ENCODE assay signal across 21 cellular contexts in genomic region chr9:81833563-81834345, GRCh38.
DNase-seq lines count a peak whose midpoint lies in the region; ATAC-seq and TF ChIP-seq lines count a peak whose summit lies in the region.
"Had no signal": no experiment of that assay in that cellular context is flagged by ENCODE, and none has a peak within 500 bp of the region (broad histone marks: within the 10 kb centered on the region; RNA-seq: fewer than 3 reads in every experiment).

No MANE protein-coding gene starts in this region.

- H3K4me3 Mint-ChIP-seq in T-helper 17 cell: no peak overlapping the region
- H3K4me3 Mint-ChIP-seq: activated CD4-positive, alpha-beta T cell treated with anti-CD3 and anti-CD28 coated beads, Interleukin-2, amount 10 ng/mL, durations not matched to agents 24 days and 14 days; activated naive CD4-positive, alpha-beta T cell treated with anti-CD3 and anti-CD28 coated beads, Interleukin-2, amount 10 ng/mL, durations not matched to agents 7 days and 5 days had no signal

- DNase-seq in AG10803 (ENCODE audit: low read depth): peak; percentile 36
- peak; percentile 64 for DNase-seq in RPMI7951 (ENCODE audit: low read depth)
- DNase-seq in fibroblast of peridontal ligament (ENCODE audit: extremely low read depth): peak; percentile 33
- no peak for DNase-seq in NCI-H2227 (lab: John Stamatoyannopoulos, UW; ENCODE audit: unreplicated experiment)
- DNase-seq in BE2C: no peak
- no peak for DNase-seq in T-helper 17 cell
- DNase-seq: activated CD4-positive, alpha-beta T cell treated with anti-CD3 and anti-CD28 coated beads, Interleukin-2, amount 10 ng/mL, durations not matched to agents 24 days and 14 days; activated naive CD4-positive, alpha-beta T cell treated with anti-CD3 and anti-CD28 coated beads, Interleukin-2, amount 10 ng/mL, durations not matched to agents 7 days and 5 days; effector memory CD4-positive, alpha-beta T cell; GF-D8; heart left ventricle; NCI-H446; SHP77 treated with DMSO at 0.1 percent for 48 hours; stimulated activated naive CD8-positive, alpha-beta T cell treated with anti-CD3 and anti-CD28 coated beads, Interleukin-15, Interleukin-2, amounts not matched to agents 100 U/mL and 50 U/mL, for 24 hours; T-helper 9 cell had no signal

- H3K36me3 ChIP-seq in muscle layer of duodenum (ENCODE audit: control insufficient read depth in 1 of 2, insufficient read depth in 2 of 2, low read length in 2 of 2) (no peaks in the 10 kb centered on the region), BE2C (no peaks in the 10 kb centered on the region)
- H3K36me3 ChIP-seq: cardiac muscle cell, heart left ventricle, ovary, vagina had no signal

- H3K4me1 ChIP-seq in muscle layer of duodenum (ENCODE audit: control insufficient read depth in 1 of 2, insufficient read depth in 2 of 2, low read length in 2 of 2): peaks cover 0 to 8% of the 10 kb centered on the region in 2 donors
- H3K4me1 ChIP-seq in BE2C: no peaks in the 10 kb centered on the region
- H3K4me1 ChIP-seq: heart left ventricle, vagina had no signal

- no peaks in the 10 kb centered on the region for H3K4me1 Mint-ChIP-seq in T-helper 17 cell
- H3K4me1 Mint-ChIP-seq: activated CD4-positive, alpha-beta T cell treated with anti-CD3 and anti-CD28 coated beads, Interleukin-2, amount 10 ng/mL, durations not matched to agents 24 days and 14 days; activated naive CD4-positive, alpha-beta T cell treated with anti-CD3 and anti-CD28 coated beads, Interleukin-2, amount 10 ng/mL, durations not matched to agents 7 days and 5 days had no signal

- H3K9me3 ChIP-seq in muscle layer of duodenum (ENCODE audit: control insufficient read depth in 1 of 2, low read length in 2 of 2): no peaks in the 10 kb centered on the region
- no peaks in the 10 kb centered on the region for H3K9me3 ChIP-seq in BE2C
- no peaks in the 10 kb centered on the region for H3K9me3 ChIP-seq in T-helper 17 cell (ENCODE audit: control insufficient read depth, low read length, poor library complexity, severe bottlenecking)
- H3K9me3 ChIP-seq: heart left ventricle, ovary, vagina had no signal

- H3K27me3 ChIP-seq in muscle layer of duodenum (ENCODE audit: low read depth, low read length) (no peaks in the 10 kb centered on the region), BE2C (no peaks in the 10 kb centered on the region)
- H3K27me3 ChIP-seq: ovary, vagina had no signal

- no peaks in the 10 kb centered on the region for H3K27me3 Mint-ChIP-seq in T-helper 17 cell
- H3K27me3 Mint-ChIP-seq: activated CD4-positive, alpha-beta T cell treated with anti-CD3 and anti-CD28 coated beads, Interleukin-2, amount 10 ng/mL, durations not matched to agents 24 days and 14 days; activated naive CD4-positive, alpha-beta T cell treated with anti-CD3 and anti-CD28 coated beads, Interleukin-2, amount 10 ng/mL, durations not matched to agents 7 days and 5 days had no signal

- H3K27ac ChIP-seq in muscle layer of duodenum (ENCODE audit: low read length): peak overlapping the region; percentile 71
- H3K27ac ChIP-seq: cardiac muscle cell, KMS-11, ovary, vagina had no signal

- no peak overlapping the region for H3K27ac Mint-ChIP-seq in T-helper 17 cell
- H3K27ac Mint-ChIP-seq: activated CD4-positive, alpha-beta T cell treated with anti-CD3 and anti-CD28 coated beads, Interleukin-2, amount 10 ng/mL, durations not matched to agents 24 days and 14 days; activated naive CD4-positive, alpha-beta T cell treated with anti-CD3 and anti-CD28 coated beads, Interleukin-2, amount 10 ng/mL, durations not matched to agents 7 days and 5 days had no signal

- H3K4me3 ChIP-seq in AG10803 (ENCODE audit: low read length) (no peak overlapping the region), muscle layer of duodenum (ENCODE audit: low read depth in 1 of 2, low read length in 2 of 2) (no peak overlapping the region), BE2C (ENCODE audit: low read depth, low read length) (no peak overlapping the region)
- H3K4me3 ChIP-seq: cardiac muscle cell, heart left ventricle, ovary, vagina had no signal

- ATAC-seq in GM21390 (IDR thresholded peaks at IDR 0.05; ENCODE audit: unreplicated experiment): no peak
- ATAC-seq in T-helper 17 cell: no peak
- ATAC-seq: heart left ventricle; stimulated activated naive CD8-positive, alpha-beta T cell treated with anti-CD3 and anti-CD28 coated beads, Interleukin-15, Interleukin-2, amounts not matched to agents 100 U/mL and 50 U/mL, for 24 hours had no signal

- TF ChIP-seq CTCF in AG10803 (conservative IDR thresholded peaks at IDR 0.05; ENCODE audit: low read length) (no peak), BE2C (IDR thresholded peaks at IDR 0.05; ENCODE audit: low read depth, low read length) (no peak)

- H3K36me3 Mint-ChIP-seq in T-helper 17 cell (ENCODE audit: low read depth): no peaks in the 10 kb centered on the region
- H3K36me3 Mint-ChIP-seq: activated naive CD4-positive, alpha-beta T cell treated with anti-CD3 and anti-CD28 coated beads, Interleukin-2, amount 10 ng/mL, durations not matched to agents 7 days and 5 days had no signal

Comparison
In these comparisons a context has a peak if more than half of its experiments do, and no peak if none do; other contexts are left out.
1. DNase-seq: peak in AG10803 (single experiment), RPMI7951 (single experiment) and fibroblast of peridontal ligament (single experiment); none in NCI-H2227 (single experiment), BE2C (single experiment) and T-helper 17 cell (0 of 3).